Comparison of ENCODE assay signal across 22 cellular contexts in genomic region chr1:245556057-245556456, GRCh38.
A peak's percentile ranks its signal among the peaks of the same experiment; 100 is the strongest.
DNase-seq lines count a peak whose midpoint lies in the region; ATAC-seq, FAIRE-seq and TF ChIP-seq lines count a peak whose summit lies in the region.
"Had no signal": no experiment of that assay in that cellular context is flagged by ENCODE, and none has a peak within 500 bp of the region (broad histone marks: within the 10 kb centered on the region; RNA-seq: fewer than 3 reads in every experiment).

No MANE protein-coding gene starts in this region.

- H3K27me3 ChIP-seq in K562 (ENCODE audit: control insufficient read depth in 2 of 2, insufficient read depth in 2 of 2, low read length in 2 of 2), result peaks cover 67 to 87% of the 10 kb centered on the region in 2 experiments
- H3K27me3 ChIP-seq: BE2C, BLaER1 had no signal

- in situ Hi-C loops in K562 (cut with MboI), result no loop called here

- no peak overlapping the region for H3K9ac ChIP-seq in K562 (ENCODE audit: insufficient read depth in 1 of 2, low read depth in 2 of 2, low read length in 2 of 2)
- H3K9ac ChIP-seq: BLaER1 had no signal

- H3K9me3 ChIP-seq in HEK293 (ENCODE audit: control insufficient read depth, insufficient read depth, low read depth, low read length) (no peaks in the 10 kb centered on the region), K562 (replicated peaks; ENCODE audit: control insufficient read depth, insufficient read depth, low read depth, low read length) (no peaks in the 10 kb centered on the region; the same call in 1 of the 2 replicates)
- H3K9me3 ChIP-seq: BE2C, BLaER1, Caco-2 had no signal

- no peak for TF ChIP-seq POLR2A in K562 (conservative IDR thresholded peaks at IDR 0.05)

- no peak for TF ChIP-seq CTCF in HEK293 (tag by site-specific recombination; IDR thresholded peaks at IDR 0.05)
- no peak for TF ChIP-seq CTCF in K562 (IDR thresholded peaks at IDR 0.05 in 2 of 3, conservative IDR thresholded peaks at IDR 0.05 in 1 of 3; ENCODE audit: insufficient read depth in 2 of 3, low read depth in 1 of 3, low read length in 3 of 3)

- H3K4me1 ChIP-seq in HEK293 (ENCODE audit: control insufficient read depth, insufficient read depth, low read length) (no peaks in the 10 kb centered on the region), K562 (replicated peaks in 1 of 2; ENCODE audit: control insufficient read depth in 2 of 2, insufficient read depth in 2 of 2, low read length in 2 of 2) (no peaks in the 10 kb centered on the region)

- no peak for TF ChIP-seq EP300 in K562 (IDR thresholded peaks at IDR 0.05; ENCODE audit: low read length)

- intact Hi-C loops in K562 (cut with micrococcal nuclease), result no loop called here

- POLR2A ChIA-PET in HEK293 (lab: Yijun Ruan, JAX), result no interaction called here
- POLR2A ChIA-PET in K562 (lab: Yijun Ruan, JAX), result interaction anchor here (0.7 to 0.8 kb wide), 2 partner anchors 16 to 1300 kb away, joined by 3 read pairs; no protein-coding TSS in a partner anchor

- H4K20me1 ChIP-seq in K562 (replicated peaks; ENCODE audit: control insufficient read depth, insufficient read depth, low read length), result peaks cover 3% of the 10 kb centered on the region; the same call in 1 of the 2 replicates
- H4K20me1 ChIP-seq: BLaER1 had no signal

- no peak for TF ChIP-seq RAD21 in K562 (CRISPR knock-in tag; conservative IDR thresholded peaks at IDR 0.05 in 1 of 2, IDR thresholded peaks at IDR 0.05 in 1 of 2)

- no peak overlapping the region for H3K27ac ChIP-seq in HEK293 (ENCODE audit: extremely low read depth, low read depth, low read length)
- no peak overlapping the region for H3K27ac ChIP-seq in K562 (ENCODE audit: extremely low read depth, low read depth, low read length)
- H3K27ac ChIP-seq: BLaER1 had no signal

- H3K79me2 ChIP-seq in K562 (ENCODE audit: control insufficient read depth, insufficient read depth, low read length), result no peaks in the 10 kb centered on the region

- no TSS peak for BruUV-seq in K562 (replicated peaks; lab: Mats Ljungman, UMichigan)

- no peak for ATAC-seq in K562
- ATAC-seq in HG03460 (IDR thresholded peaks at IDR 0.05; ENCODE audit: unreplicated experiment), result no peak
- ATAC-seq in esophagus mucosa, result no peak
- ATAC-seq: CD8-positive, alpha-beta T cell had no signal

- no peak overlapping the region for H3K4me2 ChIP-seq in K562 (ENCODE audit: insufficient read depth, low read length)
- H3K4me2 ChIP-seq: BLaER1 had no signal

- DNase-seq in K562 (ENCODE audit: extremely low read depth in 1 of 4, low spot score in 3 of 4) (no peak), mesenteric fat pad (ENCODE audit: low spot score) (peak; percentile 81), NCI-H1436 treated with DMSO at 0.1 percent for 48 hours (lab: John Stamatoyannopoulos, UW) (no peak)
- DNase-seq: 8988T; ACHN; BE2C; C1 segment of cervical spinal cord; Caco-2; Calu3; CD4-positive, alpha-beta T cell; CD8-positive, alpha-beta T cell; DMS79 treated with DMSO at 0.1 percent for 48 hours; GF-D8 had no signal

- H3K9me1 ChIP-seq in K562 (ENCODE audit: control insufficient read depth, insufficient read depth, low read length), result no peaks in the 10 kb centered on the region

- FAIRE-seq in K562 (lab: Jason Lieb, UNC), result no peak
- FAIRE-seq: A204.1, D721Med, G401.6, GM12891, GM19239 had no signal

- H3K36me3 ChIP-seq in HEK293 (ENCODE audit: control insufficient read depth in 2 of 2, insufficient read depth in 1 of 2, low read length in 2 of 2) (no peaks in the 10 kb centered on the region), K562 (ENCODE audit: control insufficient read depth, insufficient read depth, low read length) (no peaks in the 10 kb centered on the region)
- H3K36me3 ChIP-seq: BLaER1 had no signal

- CTCF ChIA-PET in HEK293 (lab: Yijun Ruan, JAX), result no interaction called here
- CTCF ChIA-PET in K562 (lab: Yijun Ruan, JAX; ENCODE audit: low intra/inter-chr PET ratio), result no interaction called here

- WGBS in K562 (ENCODE audit: insufficient coverage, low coverage, missing lambda C conversion rate), result 2% methylated on average over 3 of the region's 3 CpGs

- no peak overlapping the region for H2AFZ ChIP-seq in K562 (ENCODE audit: low read depth, low read length)

- H3K4me3 ChIP-seq in HEK293 (ENCODE audit: low read depth, low read length) (no peak overlapping the region), K562 (no peak overlapping the region)
- H3K4me3 ChIP-seq: BLaER1 had no signal

TF ChIP-seq in HEK293, 187 proteins besides CTCF, POLR2A, EP300 and RAD21:
- TF ChIP-seq KLF1 (tag by site-specific recombination; IDR thresholded peaks at IDR 0.05), result no peak
- TF ChIP-seq ZNF513 (tag by site-specific recombination; IDR thresholded peaks at IDR 0.05), result peak; percentile 88

TF ChIP-seq in K562, 482 proteins besides CTCF, POLR2A, EP300 and RAD21:
- TF ChIP-seq FOXA3 (CRISPR knock-in tag; conservative IDR thresholded peaks at IDR 0.05 in 1 of 2, IDR thresholded peaks at IDR 0.05 in 1 of 2) (no peak), BRD9 (IDR thresholded peaks at IDR 0.05; ENCODE audit: low read depth, partially characterized antibody) (no peak), ZNF253 (CRISPR knock-in tag; conservative IDR thresholded peaks at IDR 0.05) (no peak), ZBTB26 (CRISPR knock-in tag; IDR thresholded peaks at IDR 0.05) (0 out of 2 replicates have a peak, but pooled peaks have one; percentile 67), ZNF263 (CRISPR knock-in tag; IDR thresholded peaks at IDR 0.05; ENCODE audit: borderline replicate concordance) (peak; percentile 71), L3MBTL2 (IDR thresholded peaks at IDR 0.05) (no peak), U2AF2 (optimal IDR thresholded peaks at IDR 0.05; ENCODE audit: low read depth, low read length) (no peak)
TF ChIP-seq in K562: peak in this region for 2.

Comparison
In these comparisons a context has a peak if more than half of its experiments do, and no peak if none do; other contexts are left out.
1. Of the 44 proteins assayed by ChIP-seq in both K562 and HEK293: peak only in K562: ZBTB26; only in HEK293: none; in both: none; in neither: 43.